8 cellular contexts compared by ENCODE assay signal in the genomic region with DNA sequence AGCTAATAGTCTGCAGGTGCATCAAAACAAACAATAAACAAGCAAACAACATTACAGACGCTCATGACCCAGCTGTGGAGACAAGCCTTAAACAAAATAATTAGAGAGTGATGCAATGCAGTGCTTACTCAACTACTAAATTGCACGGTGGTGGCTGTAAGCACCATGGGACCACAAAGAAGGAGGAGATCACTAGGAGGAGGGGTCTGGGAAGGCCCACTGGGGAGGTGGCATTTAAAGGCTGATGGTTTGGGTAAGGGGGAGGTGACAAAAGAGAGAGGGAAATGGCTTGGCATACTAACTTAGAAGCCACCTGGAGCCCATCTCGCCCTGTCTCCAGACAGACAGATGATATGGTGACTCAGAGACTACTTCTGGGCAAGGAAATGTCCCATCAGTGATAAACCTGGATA.
A peak's percentile ranks its signal among the peaks of the same experiment; 100 is the strongest.
DNase-seq lines count a peak whose midpoint lies in the region; ATAC-seq, FAIRE-seq and TF ChIP-seq lines count a peak whose summit lies in the region.

No MANE protein-coding gene starts in this region.

- no peak overlapping the region for H3K56ac ChIP-seq in H1 (replicated peaks; ENCODE audit: insufficient read length, low read depth, low read length)

- H3K4me3 ChIP-seq in H1 (ENCODE audit: extremely low read depth in 1 of 4, insufficient read depth in 2 of 4, low read depth in 3 of 4, low read length in 4 of 4) (peak overlapping the region in 1 of 4 experiments; percentile 66; a peak in 1 of 8 replicates), pancreas (no peak overlapping the region)

- H2BK120ac ChIP-seq in H1 (replicated peaks; ENCODE audit: low read depth, low read length): no peak overlapping the region

- peak overlapping the region; percentile 48; the same call in 1 of the 2 replicates for H2BK15ac ChIP-seq in H1 (ENCODE audit: low read length)

- H3K4ac ChIP-seq in H1 (replicated peaks; ENCODE audit: insufficient read length, low read depth, low read length): no peak overlapping the region

- no peak overlapping the region for H3K23ac ChIP-seq in H1 (ENCODE audit: insufficient read length)

- TF ChIP-seq EP300 in H1 (IDR thresholded peaks at IDR 0.05; ENCODE audit: borderline replicate concordance in 1 of 2, low read depth in 2 of 2, low read length in 2 of 2): no peak

- H4K5ac ChIP-seq in H1 (ENCODE audit: insufficient read length, low read depth, low read length): no peak overlapping the region

- no peak for TF ChIP-seq POLR2A in H1 (IDR thresholded peaks at IDR 0.05; ENCODE audit: control extremely low read depth in 1 of 2, low read depth in 2 of 2, low read length in 2 of 2)

- no peak overlapping the region for H4K8ac ChIP-seq in H1 (ENCODE audit: extremely low read depth, insufficient read depth, low read length)

- H3K4me1 ChIP-seq in H1 (replicated peaks in 1 of 4; ENCODE audit: control insufficient read depth in 3 of 4, insufficient read depth in 4 of 4, low read length in 3 of 4): peaks cover 3 to 24% (median 19%) of the 10 kb centered on the region in 4 experiments; a peak in 6 of 7 replicates
- peaks cover 8 to 34% (median 26%) of the 10 kb centered on the region in 3 donors for H3K4me1 ChIP-seq in pancreas

- H3K27ac ChIP-seq in H1 (ENCODE audit: low read depth, low read length): no peak overlapping the region
- peak overlapping the region in 3 of 4 donors; percentile 11 to 95 (median 95) for H3K27ac ChIP-seq in pancreas

- H3K4me2 ChIP-seq in H1 (ENCODE audit: insufficient read depth in 1 of 2, low read depth in 2 of 2, low read length in 2 of 2): peak overlapping the region; percentile 90 to 99

- no peak for FAIRE-seq in H1 (lab: Jason Lieb, UNC)
- no peak for FAIRE-seq in pancreas (lab: Jason Lieb, UNC)

- DNase-seq in HT1080 (ENCODE audit: low read depth) (peak; percentile 68), T-helper 2 cell (peak in 3 of 5 experiments; percentile 30 to 73 (median 35)), H1 (ENCODE audit: low read depth in 1 of 2, low spot score in 2 of 2) (no peak), pancreas (peak in 1 of 6 donors; percentile 24), ureter (ENCODE audit: low spot score) (no peak), LoVo (ENCODE audit: low spot score) (no peak)

- H3K27me3 ChIP-seq in H1 (replicated peaks in 1 of 4; ENCODE audit: control insufficient read depth in 3 of 4, extremely low read depth in 1 of 4, insufficient read depth in 3 of 4, low read length in 3 of 4) (peaks cover 0 to 11% (median 4%) of the 10 kb centered on the region in 4 experiments; a peak in 2 of 7 replicates), pancreas (no peaks in the 10 kb centered on the region)

- no peak overlapping the region for H2BK12ac ChIP-seq in H1 (ENCODE audit: low read depth, low read length)

- H3K18ac ChIP-seq in H1 (ENCODE audit: extremely low read depth, low read length): no peak overlapping the region; the same call in 1 of the 2 replicates

- H2AK5ac ChIP-seq in H1 (ENCODE audit: low read depth, low read length): no peak overlapping the region; the same call in 1 of the 2 replicates

- WGBS in H1 (ENCODE audit: extremely low coverage in 1 of 2, insufficient coverage in 1 of 2, insufficient read length in 1 of 2, insufficient replicate concordance in 2 of 2, low coverage in 1 of 2, low lambda C conversion rate in 2 of 2, missing lambda C conversion rate in 1 of 2), 2 experiments: 70% methylated on average over 3 of the region's 3 CpGs; no CpG with 5 or more reads in 1 of the 2 experiments
- WGBS in pancreas, 2 donors: 18 to 22% methylated on average over 3 of the region's 3 CpGs

- no peak overlapping the region for H2BK5ac ChIP-seq in H1 (ENCODE audit: low read depth, low read length)

- CTCF ChIA-PET in H1 (lab: Charles Lee; ENCODE audit: partially characterized antibody): interaction anchor here (1.2 kb wide), 1 partner anchor 25 kb away, joined by 3 read pairs; no protein-coding TSS in a partner anchor

- peaks cover 0 to 24% of the 10 kb centered on the region in 2 experiments; a peak in 2 of 4 replicates for H3K79me2 ChIP-seq in H1 (ENCODE audit: control insufficient read depth in 1 of 2, insufficient read depth in 2 of 2, low read length in 2 of 2)

- H4K20me1 ChIP-seq in H1 (replicated peaks in 1 of 2; ENCODE audit: control insufficient read depth in 1 of 2, insufficient read depth in 2 of 2, low read length in 2 of 2): peaks cover 3 to 4% of the 10 kb centered on the region in 2 experiments

- no peak overlapping the region for H4K91ac ChIP-seq in H1 (replicated peaks; ENCODE audit: insufficient read length, low read length)

- intact Hi-C loops in pancreas (cut with DNase I): loop anchor here in 1 of 3 donors (5.0 to 10.0 kb wide), 2 partner anchors 55 to 62 kb away; no protein-coding TSS in a partner anchor

- no peak overlapping the region for H3K14ac ChIP-seq in H1 (ENCODE audit: insufficient read length)

- H3K9me3 ChIP-seq in H1 (ENCODE audit: insufficient read depth in 2 of 2, low read depth in 1 of 2, low read length in 1 of 2): no peaks in the 10 kb centered on the region
- H3K9me3 ChIP-seq in pancreas: no peaks in the 10 kb centered on the region

- POLR2A ChIA-PET in H1 (lab: Charles Lee; ENCODE audit: partially characterized antibody): no interaction called here

- peaks cover 14% of the 10 kb centered on the region for H3K23me2 ChIP-seq in H1 (ENCODE audit: low read depth, low read length)

- no peak overlapping the region for H2AFZ ChIP-seq in H1 (ENCODE audit: low read length)

- H3K36me3 ChIP-seq in H1 (ENCODE audit: control insufficient read depth in 2 of 4, insufficient read depth in 4 of 4, low read length in 3 of 4): no peaks in the 10 kb centered on the region
- H3K36me3 ChIP-seq in pancreas: no peaks in the 10 kb centered on the region

- TF ChIP-seq CTCF in H1 (IDR thresholded peaks at IDR 0.05; ENCODE audit: control extremely low read depth in 1 of 3, insufficient read depth in 1 of 3, low read depth in 1 of 3, low read length in 3 of 3) (no peak), pancreas (IDR thresholded peaks at IDR 0.05) (no peak)

- no peak overlapping the region for H3K9ac ChIP-seq in H1 (replicated peaks in 1 of 4; ENCODE audit: extremely low read depth in 1 of 4, low read depth in 3 of 4, low read length in 3 of 4)

- H2BK20ac ChIP-seq in H1 (ENCODE audit: low read length): no peak overlapping the region; the same call in 1 of the 2 replicates

- no peaks in the 10 kb centered on the region for H3K79me1 ChIP-seq in H1 (ENCODE audit: low read depth, low read length)

- ATAC-seq in pancreas (peak in 2 of 4 donors; percentile 3 to 4), HG02763 (IDR thresholded peaks at IDR 0.05; ENCODE audit: unreplicated experiment) (no peak), GM19395 (IDR thresholded peaks at IDR 0.05; ENCODE audit: unreplicated experiment) (no peak)

- TF ChIP-seq RAD21 in H1 (IDR thresholded peaks at IDR 0.05 in 1 of 2, conservative IDR thresholded peaks at IDR 0.05 in 1 of 2; ENCODE audit: low read depth in 2 of 2, low read length in 2 of 2): no peak

TF ChIP-seq in H1, 55 proteins besides CTCF, POLR2A, EP300 and RAD21:
- TF ChIP-seq CEBPB (IDR thresholded peaks at IDR 0.05; ENCODE audit: low read depth, low read length) (peak; percentile 61), CHD1 (IDR thresholded peaks at IDR 0.05; ENCODE audit: low read depth, low read length) (no peak)
TF ChIP-seq in H1: peak in this region for 1.

Comparison
In these comparisons a context has a peak if more than half of its experiments do, and no peak if none do; other contexts are left out.
1. DNase-seq: peak in HT1080 (single experiment) and T-helper 2 cell (3 of 5); none in H1 (0 of 2), ureter (single experiment) and LoVo (single experiment).